In the genomic region with DNA sequence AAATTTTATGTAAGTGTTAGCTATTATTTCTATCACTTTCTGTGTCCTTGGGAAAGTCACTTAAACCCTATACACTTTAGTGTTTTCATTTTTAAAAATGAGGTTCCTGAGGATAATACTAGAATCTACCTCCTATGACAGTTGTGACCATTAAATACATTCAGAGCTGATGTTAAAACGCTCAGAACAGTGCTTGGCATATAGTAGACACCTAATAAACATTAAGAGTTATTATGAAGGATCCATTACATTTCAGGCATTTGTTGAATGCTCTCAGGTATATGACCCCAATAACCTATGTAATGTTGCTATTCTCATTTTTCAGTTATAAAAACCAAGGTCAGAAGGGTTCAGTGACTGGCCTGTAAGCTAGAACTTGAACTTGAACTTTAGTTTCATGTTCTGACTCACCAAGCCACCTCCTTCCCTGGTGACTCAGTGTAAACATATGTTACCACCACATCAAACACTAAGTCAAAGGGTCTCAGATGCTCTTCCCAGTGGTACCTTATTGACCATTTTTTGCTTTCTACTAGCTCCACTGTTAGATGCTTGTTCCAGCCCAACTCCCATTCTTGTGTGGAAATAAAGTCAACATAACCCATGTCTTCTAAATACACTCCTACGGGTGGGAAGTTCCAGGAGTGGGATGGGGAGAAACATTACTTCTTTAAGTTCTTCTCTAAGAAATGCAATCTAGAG, we compare ENCODE assay signal across 8 cellular contexts. TPM values are rescaled to one million over a fixed set of nuclear protein-coding genes. Genes with fewer than 3 reads are reported as not detected.
DNase-seq lines count a peak whose midpoint lies in the region; ATAC-seq, FAIRE-seq and TF ChIP-seq lines count a peak whose summit lies in the region.

No MANE protein-coding gene starts in this region.

- TF ChIP-seq CTCF in K562 (IDR thresholded peaks at IDR 0.05 in 2 of 3, conservative IDR thresholded peaks at IDR 0.05 in 1 of 3; ENCODE audit: insufficient read depth in 2 of 3, low read depth in 1 of 3, low read length in 3 of 3), result no peak

- no peaks in the 10 kb centered on the region for H3K4me1 ChIP-seq in K562 (replicated peaks in 1 of 2; ENCODE audit: control insufficient read depth in 2 of 2, insufficient read depth in 2 of 2, low read length in 2 of 2)

- in situ Hi-C loops in K562 (cut with MboI), result no loop called here

- no peak for TF ChIP-seq RAD21 in K562 (CRISPR knock-in tag; conservative IDR thresholded peaks at IDR 0.05 in 1 of 2, IDR thresholded peaks at IDR 0.05 in 1 of 2)

- H4K20me1 ChIP-seq in K562 (replicated peaks; ENCODE audit: control insufficient read depth, insufficient read depth, low read length), result no peaks in the 10 kb centered on the region

- H3K9me3 Mint-ChIP-seq in activated CD4-positive, alpha-beta memory T cell treated with anti-CD3 and anti-CD28 coated beads for 36 hours, result no peaks in the 10 kb centered on the region
- H3K9me3 Mint-ChIP-seq in activated CD4-positive, alpha-beta memory T cell treated with anti-CD3 and anti-CD28 coated beads, Interleukin-2, amount 10 ng/mL, durations not matched to agents 7 days and 5 days, result no peaks in the 10 kb centered on the region
- H3K9me3 Mint-ChIP-seq in stimulated activated effector memory CD8-positive, alpha-beta T cell treated with anti-CD3 and anti-CD28 coated beads, Interleukin-12 subunit alpha, Interleukin-12 subunit beta, amount 100 ng/mL, for 72 hours, result peaks cover 3% of the 10 kb centered on the region

- no peak overlapping the region for H3K27ac Mint-ChIP-seq in activated CD4-positive, alpha-beta memory T cell treated with anti-CD3 and anti-CD28 coated beads for 36 hours
- H3K27ac Mint-ChIP-seq in activated CD4-positive, alpha-beta memory T cell treated with anti-CD3 and anti-CD28 coated beads, Interleukin-2, amount 10 ng/mL, durations not matched to agents 7 days and 5 days, result no peak overlapping the region
- H3K27ac Mint-ChIP-seq in stimulated activated effector memory CD8-positive, alpha-beta T cell treated with anti-CD3 and anti-CD28 coated beads, Interleukin-12 subunit alpha, Interleukin-12 subunit beta, amount 100 ng/mL, for 72 hours, result no peak overlapping the region

- no peaks in the 10 kb centered on the region for H3K79me2 ChIP-seq in K562 (ENCODE audit: control insufficient read depth, insufficient read depth, low read length)

- no peak overlapping the region for H3K9ac ChIP-seq in K562 (ENCODE audit: insufficient read depth in 1 of 2, low read depth in 2 of 2, low read length in 2 of 2)

- H3K9me3 ChIP-seq in K562 (replicated peaks; ENCODE audit: control insufficient read depth, insufficient read depth, low read depth, low read length), result no peaks in the 10 kb centered on the region

- peaks cover 4% of the 10 kb centered on the region for H3K4me1 Mint-ChIP-seq in activated CD4-positive, alpha-beta memory T cell treated with anti-CD3 and anti-CD28 coated beads for 36 hours (ENCODE audit: low read depth)
- peaks cover 7% of the 10 kb centered on the region for H3K4me1 Mint-ChIP-seq in activated CD4-positive, alpha-beta memory T cell treated with anti-CD3 and anti-CD28 coated beads, Interleukin-2, amount 10 ng/mL, durations not matched to agents 7 days and 5 days
- H3K4me1 Mint-ChIP-seq in stimulated activated effector memory CD8-positive, alpha-beta T cell treated with anti-CD3 and anti-CD28 coated beads, Interleukin-12 subunit alpha, Interleukin-12 subunit beta, amount 100 ng/mL, for 72 hours, result peaks cover 6% of the 10 kb centered on the region

- intact Hi-C loops in activated CD4-positive, alpha-beta memory T cell treated with anti-CD3 and anti-CD28 coated beads for 36 hours (cut with micrococcal nuclease), result loop anchor here (5.0 to 10.0 kb wide), 2 partner anchors 110 to 152 kb away; no protein-coding TSS in a partner anchor
- intact Hi-C loops in K562 (cut with micrococcal nuclease), result no loop called here

- FAIRE-seq in K562 (lab: Jason Lieb, UNC), result no peak

- peak; percentile 10 for DNase-seq in activated CD4-positive, alpha-beta memory T cell treated with anti-CD3 and anti-CD28 coated beads for 36 hours
- no peak for DNase-seq in activated CD4-positive, alpha-beta memory T cell treated with anti-CD3 and anti-CD28 coated beads, Interleukin-2, amount 10 ng/mL, durations not matched to agents 7 days and 5 days
- DNase-seq in K562 (ENCODE audit: extremely low read depth in 1 of 4, low spot score in 3 of 4) (no peak), NCI-H1092 treated with DMSO at 0.1 percent for 48 hours (lab: John Stamatoyannopoulos, UW) (no peak), NCI-H2171 (lab: John Stamatoyannopoulos, UW) (no peak)
- DNase-seq in stimulated activated effector memory CD8-positive, alpha-beta T cell treated with anti-CD3 and anti-CD28 coated beads, Interleukin-12 subunit alpha, Interleukin-12 subunit beta, amount 100 ng/mL, for 72 hours (ENCODE audit: low spot score in 2 of 2), result no peak

- POLR2A ChIA-PET in activated CD4-positive, alpha-beta memory T cell treated with anti-CD3 and anti-CD28 coated beads for 36 hours (lab: Charles Lee), result no interaction called here
- POLR2A ChIA-PET in activated CD4-positive, alpha-beta memory T cell treated with anti-CD3 and anti-CD28 coated beads, Interleukin-2, amount 10 ng/mL, durations not matched to agents 7 days and 5 days (lab: Charles Lee), result interaction anchor here (1.0 kb wide), 1 partner anchor 86 kb away, joined by 3 read pairs; no protein-coding TSS in a partner anchor
- POLR2A ChIA-PET in K562 (lab: Yijun Ruan, JAX), result interaction anchor here (0.5 to 0.7 kb wide), 3 partner anchors 21 to 180 kb away, joined by 3 to 4 read pairs (median 3); no protein-coding TSS in a partner anchor

- H3K27me3 ChIP-seq in K562 (ENCODE audit: control insufficient read depth in 2 of 2, insufficient read depth in 2 of 2, low read length in 2 of 2), result no peaks in the 10 kb centered on the region

- H3K9me1 ChIP-seq in K562 (ENCODE audit: control insufficient read depth, insufficient read depth, low read length), result no peaks in the 10 kb centered on the region

- H3K36me3 ChIP-seq in K562 (ENCODE audit: control insufficient read depth, insufficient read depth, low read length), result no peaks in the 10 kb centered on the region

- WGBS in K562 (ENCODE audit: insufficient coverage, low coverage, missing lambda C conversion rate), result 0% methylated on average over 2 of the region's 2 CpGs

- no peak overlapping the region for H3K4me3 Mint-ChIP-seq in activated CD4-positive, alpha-beta memory T cell treated with anti-CD3 and anti-CD28 coated beads for 36 hours
- no peak overlapping the region for H3K4me3 Mint-ChIP-seq in activated CD4-positive, alpha-beta memory T cell treated with anti-CD3 and anti-CD28 coated beads, Interleukin-2, amount 10 ng/mL, durations not matched to agents 7 days and 5 days
- H3K4me3 Mint-ChIP-seq in stimulated activated effector memory CD8-positive, alpha-beta T cell treated with anti-CD3 and anti-CD28 coated beads, Interleukin-12 subunit alpha, Interleukin-12 subunit beta, amount 100 ng/mL, for 72 hours, result no peak overlapping the region

- BruUV-seq in K562 (replicated peaks; lab: Mats Ljungman, UMichigan), result no TSS peak

- H3K4me2 ChIP-seq in K562 (ENCODE audit: insufficient read depth, low read length), result no peak overlapping the region

- no peak overlapping the region for H2AFZ ChIP-seq in K562 (ENCODE audit: low read depth, low read length)

- no peak overlapping the region for H3K4me3 ChIP-seq in K562

- TF ChIP-seq EP300 in K562 (IDR thresholded peaks at IDR 0.05; ENCODE audit: low read length), result no peak

- no peak overlapping the region for H3K27ac ChIP-seq in K562 (ENCODE audit: extremely low read depth, low read depth, low read length)

- CTCF ChIA-PET in activated CD4-positive, alpha-beta memory T cell treated with anti-CD3 and anti-CD28 coated beads for 36 hours (lab: Charles Lee), result no interaction called here
- CTCF ChIA-PET in activated CD4-positive, alpha-beta memory T cell treated with anti-CD3 and anti-CD28 coated beads, Interleukin-2, amount 10 ng/mL, durations not matched to agents 7 days and 5 days (lab: Charles Lee), result interaction anchor here (1.3 kb wide), 1 partner anchor 21 kb away, joined by 4 read pairs; no protein-coding TSS in a partner anchor
- CTCF ChIA-PET in K562 (lab: Yijun Ruan, JAX; ENCODE audit: low intra/inter-chr PET ratio), result no interaction called here

- no peak for TF ChIP-seq POLR2A in K562 (conservative IDR thresholded peaks at IDR 0.05)

- H3K36me3 Mint-ChIP-seq in activated CD4-positive, alpha-beta memory T cell treated with anti-CD3 and anti-CD28 coated beads for 36 hours, result no peaks in the 10 kb centered on the region
- no peaks in the 10 kb centered on the region for H3K36me3 Mint-ChIP-seq in activated CD4-positive, alpha-beta memory T cell treated with anti-CD3 and anti-CD28 coated beads, Interleukin-2, amount 10 ng/mL, durations not matched to agents 7 days and 5 days (ENCODE audit: low read depth)
- H3K36me3 Mint-ChIP-seq in stimulated activated effector memory CD8-positive, alpha-beta T cell treated with anti-CD3 and anti-CD28 coated beads, Interleukin-12 subunit alpha, Interleukin-12 subunit beta, amount 100 ng/mL, for 72 hours, result no peaks in the 10 kb centered on the region

- peak; percentile 46 for ATAC-seq in HG03558 (IDR thresholded peaks at IDR 0.05; ENCODE audit: extremely low read depth, unreplicated experiment)
- no peak for ATAC-seq in K562
- ATAC-seq in stimulated activated effector memory CD8-positive, alpha-beta T cell treated with anti-CD3 and anti-CD28 coated beads, Interleukin-12 subunit alpha, Interleukin-12 subunit beta, amount 100 ng/mL, for 72 hours, result peak; percentile 99
- ATAC-seq in HG03196 (IDR thresholded peaks at IDR 0.05; ENCODE audit: unreplicated experiment), result no peak

- H3K27me3 Mint-ChIP-seq in activated CD4-positive, alpha-beta memory T cell treated with anti-CD3 and anti-CD28 coated beads for 36 hours, result peaks cover 21% of the 10 kb centered on the region
- H3K27me3 Mint-ChIP-seq in activated CD4-positive, alpha-beta memory T cell treated with anti-CD3 and anti-CD28 coated beads, Interleukin-2, amount 10 ng/mL, durations not matched to agents 7 days and 5 days, result peaks cover 37% of the 10 kb centered on the region

RNA-seq across cellular contexts. Expression of a gene that starts 47.6 kb away (rescaled TPM):
- not detected for total RNA-seq in activated CD4-positive, alpha-beta memory T cell treated with anti-CD3 and anti-CD28 coated beads for 36 hours
- not detected for total RNA-seq in activated CD4-positive, alpha-beta memory T cell treated with anti-CD3 and anti-CD28 coated beads, Interleukin-2, amount 10 ng/mL, durations not matched to agents 7 days and 5 days
- total RNA-seq in K562 (2011; cell fraction: chromatin; rRNA removed; ENCODE audit: low replicate concordance), result not detected in 2 replicates
- total RNA-seq in K562 (2011; cell fraction: nucleolus; rRNA removed), result not detected in 2 replicates
- not detected in 2 replicates for total RNA-seq in K562 (2011; cell fraction: nucleoplasm; rRNA removed)
- total RNA-seq in K562 (2014; rRNA removed) (not detected in 2 replicates), K562 (2014; rRNA removed; fragmentation: Illumina TruSeq; extraction: Trizol) (not detected in 2 replicates), K562 (2015; rRNA removed; fragmentation: Illumina TruSeq; extraction: Trizol) (not detected in 2 replicates), K562 (2021) (not detected in 2 replicates)
- polyA plus RNA-seq in K562 (2011; rRNA removed) (not detected in 2 replicates), K562 (2014; fragmentation: Illumina TruSeq; extraction: Trizol) (not detected in 2 replicates), K562 (2014; fragmentation: Nextera tagmentation; extraction: Ambion mirVana) (not detected), K562 (2014; rRNA removed) (not detected in 2 replicates)
- not detected in 2 replicates for polyA plus RNA-seq in K562 (2011; cell fraction: cytosol; rRNA removed)
- not detected in 2 replicates for polyA plus RNA-seq in K562 (2011; cell fraction: nucleus; rRNA removed)
- not detected in 2 replicates for polyA plus RNA-seq in K562 (2012)
- not detected in 2 replicates for polyA minus RNA-seq in K562 (2011; rRNA and poly(A)+ RNA removed)
- not detected in 2 replicates for polyA minus RNA-seq in K562 (2011; cell fraction: cytosol; rRNA and poly(A)+ RNA removed)
- not detected in 2 replicates for polyA minus RNA-seq in K562 (2011; cell fraction: nucleus; rRNA and poly(A)+ RNA removed)

Comparison
In these comparisons a context has a peak if more than half of its experiments do, and no peak if none do; other contexts are left out.
1. ATAC-seq: peak in HG03558 (single experiment) and stimulated activated effector memory CD8-positive, alpha-beta T cell treated with anti-CD3 and anti-CD28 coated beads, Interleukin-12 subunit alpha, Interleukin-12 subunit beta, amount 100 ng/mL, for 72 hours (single experiment); none in K562 (single experiment) and HG03196 (single experiment).